Comparison of ENCODE assay signal across 8 cellular contexts in the genomic region with DNA sequence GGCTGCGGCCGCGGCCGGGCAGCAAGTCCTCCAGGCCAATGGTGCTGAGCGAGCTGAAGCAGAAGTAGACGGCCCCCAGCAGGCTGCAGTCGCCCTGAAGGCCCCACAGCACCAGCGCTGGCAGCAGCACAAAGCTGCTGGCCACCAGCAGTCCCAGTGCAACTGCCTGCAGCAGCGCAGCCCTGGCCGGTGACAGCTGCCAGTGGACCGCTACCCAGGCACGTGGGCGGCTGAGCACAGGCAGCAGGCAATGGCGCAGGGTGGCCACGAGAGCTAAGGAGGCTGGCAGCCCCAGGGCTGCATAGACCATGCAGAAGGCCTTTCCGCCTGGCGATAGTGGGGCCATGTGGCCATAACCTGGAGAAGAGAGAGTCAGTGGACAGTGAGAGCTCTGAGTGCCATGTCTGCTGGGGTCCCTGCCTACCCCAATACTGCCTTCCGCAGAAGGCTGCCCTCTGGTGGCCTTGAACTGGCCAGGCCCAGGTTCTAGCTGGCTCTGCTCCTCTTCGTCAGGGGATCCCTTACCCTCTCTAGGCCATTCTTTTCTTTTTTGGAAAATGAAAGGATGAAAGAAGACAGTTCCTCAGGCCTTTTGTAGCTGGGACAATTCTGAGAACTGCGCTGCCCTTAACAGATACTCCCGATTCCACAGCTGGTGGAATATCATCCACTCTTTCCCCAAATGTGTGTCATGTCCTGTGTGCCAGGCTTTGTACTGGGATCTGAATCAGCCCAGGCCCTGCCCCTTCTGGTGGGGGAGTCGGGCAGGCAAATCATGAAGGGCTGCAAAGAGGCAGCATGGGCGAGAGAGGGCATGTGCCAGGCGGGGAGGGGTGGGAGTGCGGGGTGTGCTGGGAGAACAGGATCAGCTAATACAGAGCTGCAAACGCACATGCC. TPM values are rescaled to one million over a fixed set of nuclear protein-coding genes. Genes with fewer than 3 reads are reported as not detected.
DNase-seq lines count a peak whose midpoint lies in the region; ATAC-seq and TF ChIP-seq lines count a peak whose summit lies in the region.

No MANE protein-coding gene starts in this region.

- H3K79me1 ChIP-seq in IMR-90 (ENCODE audit: low read depth in 1 of 2, low read length in 2 of 2): peaks cover 0 to 5% of the 10 kb centered on the region in 2 experiments; a peak in 1 of 4 replicates

- H4K5ac ChIP-seq in IMR-90 (ENCODE audit: low read depth, low read length): no peak overlapping the region

- no peak overlapping the region for H2BK20ac ChIP-seq in IMR-90 (ENCODE audit: low read depth, low read length)

- H2AK5ac ChIP-seq in IMR-90 (ENCODE audit: low read depth, low read length): no peak overlapping the region

- CTCF ChIA-PET in CD8-positive, alpha-beta T cell (lab: Charles Lee): interaction anchor here (0.7 to 4.9 kb wide), 30 partner anchors 9 to 278 kb away, joined by 3 to 98 read pairs (median 5); a partner anchor contains a TSS
- CTCF ChIA-PET in IMR-90 (lab: Yijun Ruan, JAX): interaction anchor here (0.7 to 1.7 kb wide), 4 partner anchors 10 to 53 kb away, joined by 3 to 9 read pairs (median 4); no protein-coding TSS in a partner anchor

- H3K4me3 ChIP-seq in CD8-positive, alpha-beta T cell (ENCODE audit: low read depth, low read length): no peak overlapping the region
- H3K4me3 ChIP-seq in IMR-90 (ENCODE audit: insufficient read depth, low read depth, low read length): no peak overlapping the region
- no peak overlapping the region for H3K4me3 ChIP-seq in psoas muscle

- peaks cover 18% of the 10 kb centered on the region for H3K36me3 ChIP-seq in CD8-positive, alpha-beta T cell (ENCODE audit: insufficient read depth, low read length)
- H3K36me3 ChIP-seq in IMR-90 (ENCODE audit: control insufficient read depth, insufficient read depth, low read length) (peaks cover 28% of the 10 kb centered on the region), psoas muscle (ENCODE audit: insufficient read depth in 1 of 2, low read depth in 1 of 2) (peaks cover 4 to 60% of the 10 kb centered on the region in 2 donors)

- H3K4me2 ChIP-seq in IMR-90 (ENCODE audit: low read depth, low read length): no peak overlapping the region

- WGBS in IMR-90 (ENCODE audit: extremely low coverage in 2 of 2, insufficient read length in 1 of 2), 2 experiments: 93% methylated on average over 18 of the region's 26 CpGs; no CpG with 5 or more reads in 1 of the 2 experiments
- 36 to 46% (median 37%) methylated on average over 26 of the region's 26 CpGs for WGBS in psoas muscle, 3 donors

- no peak overlapping the region for H3K23ac ChIP-seq in IMR-90 (ENCODE audit: low read depth, low read length)

- H3K4me3 Mint-ChIP-seq in CD8-positive, alpha-beta T cell: no peak overlapping the region

- POLR2A ChIA-PET in CD8-positive, alpha-beta T cell (lab: Charles Lee): interaction anchor here (1.1 to 3.6 kb wide), 6 partner anchors 17 to 53 kb away, joined by 4 to 21 read pairs (median 5); a partner anchor contains a TSS
- POLR2A ChIA-PET in IMR-90 (lab: Charles Lee; ENCODE audit: unreplicated experiment): interaction anchor here (0.6 kb wide), 1 partner anchor 91 kb away, joined by 4 read pairs; no protein-coding TSS in a partner anchor

- in situ Hi-C loops in IMR-90 (cut with MboI; ENCODE audit: low sequenced_read_pairs): no loop called here

- H4K20me1 ChIP-seq in IMR-90 (ENCODE audit: insufficient read depth, low read length): peaks cover 5% of the 10 kb centered on the region

- H3K9me1 ChIP-seq in IMR-90 (ENCODE audit: insufficient read depth, low read length): no peaks in the 10 kb centered on the region

- H2BK5ac ChIP-seq in IMR-90 (ENCODE audit: low read depth, low read length, poor library complexity, severe bottlenecking): no peak overlapping the region

- TF ChIP-seq RAD21 in IMR-90 (IDR thresholded peaks at IDR 0.05; ENCODE audit: low read length): peak; percentile 58

- H3K36me3 Mint-ChIP-seq in CD8-positive, alpha-beta T cell: peaks cover 30% of the 10 kb centered on the region

- TF ChIP-seq CTCF in CD8-positive, alpha-beta T cell (IDR thresholded peaks at IDR 0.05): peak; percentile 59
- peak; percentile 57 for TF ChIP-seq CTCF in IMR-90 (conservative IDR thresholded peaks at IDR 0.05; ENCODE audit: low read depth, low read length)
- peak; percentile 82 for TF ChIP-seq CTCF in psoas muscle (IDR thresholded peaks at IDR 0.05)

- H3K27me3 Mint-ChIP-seq in CD8-positive, alpha-beta T cell (ENCODE audit: low read depth): no peaks in the 10 kb centered on the region

- H3K9me3 Mint-ChIP-seq in CD8-positive, alpha-beta T cell: no peaks in the 10 kb centered on the region

- peaks cover 10% of the 10 kb centered on the region for H3K4me1 Mint-ChIP-seq in CD8-positive, alpha-beta T cell (ENCODE audit: low read depth)

- no peak overlapping the region for H3K27ac Mint-ChIP-seq in CD8-positive, alpha-beta T cell

- H2AK9ac ChIP-seq in IMR-90 (replicated peaks; ENCODE audit: low read depth, low read length, poor library complexity): peak overlapping the region; percentile 70

- no peak overlapping the region for H3K56ac ChIP-seq in IMR-90 (ENCODE audit: extremely low read depth, insufficient read depth, low read length)

- H2BK120ac ChIP-seq in IMR-90 (ENCODE audit: low read depth, low read length): no peak overlapping the region

- no peak overlapping the region for H3K14ac ChIP-seq in IMR-90 (replicated peaks; ENCODE audit: low read depth, low read length)

- H4K91ac ChIP-seq in IMR-90 (ENCODE audit: insufficient read depth, low read depth, low read length): no peak overlapping the region

- no peak overlapping the region for H3K9ac ChIP-seq in IMR-90 (ENCODE audit: low read depth, low read length)

- H2BK15ac ChIP-seq in IMR-90 (ENCODE audit: low read depth, low read length): no peak overlapping the region

- peak overlapping the region; percentile 21 for H2AFZ ChIP-seq in IMR-90 (replicated peaks; ENCODE audit: low read length, poor library complexity)

- BruUV-seq in IMR-90 (replicated peaks; lab: Mats Ljungman, UMichigan): no TSS peak

- no peak for TF ChIP-seq POLR2A in IMR-90 (IDR thresholded peaks at IDR 0.05; ENCODE audit: low read depth, low read length)

- peaks cover 12% of the 10 kb centered on the region for H3K4me1 ChIP-seq in CD8-positive, alpha-beta T cell (ENCODE audit: insufficient read depth, low read length)
- H3K4me1 ChIP-seq in IMR-90 (ENCODE audit: control insufficient read depth, insufficient read depth, low read length) (no peaks in the 10 kb centered on the region), psoas muscle (peaks cover 51% of the 10 kb centered on the region)

- no peak overlapping the region for H4K8ac ChIP-seq in IMR-90 (ENCODE audit: low read depth in 2 of 2, low read length in 2 of 2)

- H3K4ac ChIP-seq in IMR-90 (ENCODE audit: low read depth, low read length): no peak overlapping the region

- no peaks in the 10 kb centered on the region for H3K27me3 ChIP-seq in CD8-positive, alpha-beta T cell (ENCODE audit: insufficient read depth, low read length)
- H3K27me3 ChIP-seq in IMR-90 (ENCODE audit: control insufficient read depth, insufficient read depth, low read length) (no peaks in the 10 kb centered on the region), psoas muscle (ENCODE audit: insufficient read depth in 3 of 3, low read length in 2 of 3) (no peaks in the 10 kb centered on the region)

- no peak overlapping the region for H3K27ac ChIP-seq in CD8-positive, alpha-beta T cell (ENCODE audit: low read depth, low read length)
- H3K27ac ChIP-seq in IMR-90 (ENCODE audit: insufficient read depth, low read length): no peak overlapping the region
- peak overlapping the region; percentile 91 for H3K27ac ChIP-seq in psoas muscle

- dilution Hi-C loops in IMR-90 (cut with HindIII; ENCODE audit: low sequenced_read_pairs, unreplicated experiment): no loop called here

- no peak overlapping the region for H3K18ac ChIP-seq in IMR-90 (ENCODE audit: low read depth, low read length)

- intact Hi-C loops in CD8-positive, alpha-beta T cell (cut with DNase I, micrococcal nuclease): loop anchor here (1.0 kb wide), 1 partner anchor 53 kb away; no protein-coding TSS in a partner anchor
- intact Hi-C loops in IMR-90 (cut with micrococcal nuclease): no loop called here
- intact Hi-C loops in psoas muscle (cut with DNase I): loop anchor here (2.0 kb wide), 2 partner anchors 19 to 53 kb away; no protein-coding TSS in a partner anchor

- DNase-seq in CD8-positive, alpha-beta T cell: peak in 5 of 7 experiments; percentile 48 to 74 (median 64)
- DNase-seq in IMR-90 (no peak), germinal center (ENCODE audit: low spot score) (peak; percentile 48), psoas muscle (peak in 1 of 2 donors; percentile 87), NCI-H1694 treated with DMSO at 0.1 percent for 48 hours (lab: John Stamatoyannopoulos, UW) (no peak), NCI-H1417 treated with DMSO at 0.1 percent for 48 hours (lab: John Stamatoyannopoulos, UW) (no peak)
- DNase-seq in activated T-cell treated with anti-CD3 and anti-CD28 coated beads, Interleukin-2, amount 50 U/mL, for 48 hours: peak; percentile 56 to 65

- no peaks in the 10 kb centered on the region for H3K9me3 ChIP-seq in CD8-positive, alpha-beta T cell (ENCODE audit: low read length)
- H3K9me3 ChIP-seq in IMR-90 (ENCODE audit: control insufficient read depth, insufficient read depth, low read length): no peaks in the 10 kb centered on the region
- no peaks in the 10 kb centered on the region for H3K9me3 ChIP-seq in psoas muscle

- ATAC-seq in CD8-positive, alpha-beta T cell: peak; percentile 56
- peak; percentile 60 for ATAC-seq in IMR-90 (ENCODE audit: low read depth)
- peak; percentile 72 to 79 (median 74) for ATAC-seq in psoas muscle
- no peak for ATAC-seq in HG03565 (IDR thresholded peaks at IDR 0.05; ENCODE audit: unreplicated experiment)

RNA-seq across cellular contexts. Expression of a gene that starts 1.8 kb away (rescaled TPM):
- total RNA-seq in CD8-positive, alpha-beta T cell: 10 to 100 TPM in 1 of 2 experiments, 1 to 10 TPM in 1; 9.1 to 11.1 TPM
- total RNA-seq in IMR-90 (2012; rRNA removed) (not detected in 2 replicates), psoas muscle (under 1 TPM in 3 of 4 donors, not detected in 1; 0.19 to 0.56 (median 0.27) TPM)
- polyA plus RNA-seq in IMR-90 (2012; rRNA removed) (0.09 and 0.34 TPM in 2 replicates), psoas muscle (1 to 10 TPM in 1 of 3 donors, under 1 TPM in 2; 0.22 to 1.4 (median 0.99) TPM)
- 0.08 and 0.13 TPM in 2 replicates for polyA plus RNA-seq in IMR-90 (2012; cell fraction: cytosol; rRNA removed)
- polyA plus RNA-seq in IMR-90 (2012; cell fraction: nucleus; rRNA removed; ENCODE audit: low replicate concordance): 0.89 and 3.2 TPM in 2 replicates

RNA-seq across cellular contexts. Expression of a gene that starts 17.9 kb away (rescaled TPM):
- total RNA-seq in CD8-positive, alpha-beta T cell: 10 to 100 TPM; 64.7 to 65.1 TPM
- total RNA-seq in IMR-90 (2012; rRNA removed) (10.0 and 13.3 TPM in 2 replicates), psoas muscle (100 to 1,000 TPM; 208 to 345 (median 282) TPM)
- polyA plus RNA-seq in IMR-90 (2012; rRNA removed) (27.4 and 29.0 TPM in 2 replicates), psoas muscle (100 to 1,000 TPM; 114 to 177 (median 170) TPM)
- 13.2 and 27.4 TPM in 2 replicates for polyA plus RNA-seq in IMR-90 (2012; cell fraction: cytosol; rRNA removed)
- polyA plus RNA-seq in IMR-90 (2012; cell fraction: nucleus; rRNA removed; ENCODE audit: low replicate concordance): 82.3 and 155 TPM in 2 replicates

RNA-seq across cellular contexts. Expression of a gene that starts 20.3 kb away (rescaled TPM):
- 10 to 100 TPM; 56.6 to 65.7 TPM for total RNA-seq in CD8-positive, alpha-beta T cell
- 16.7 and 17.7 TPM in 2 replicates for total RNA-seq in IMR-90 (2012; rRNA removed)
- 37.5 and 52.0 TPM in 2 replicates for polyA plus RNA-seq in IMR-90 (2012; rRNA removed)
- polyA plus RNA-seq in IMR-90 (2012; cell fraction: cytosol; rRNA removed): 29.9 and 39.6 TPM in 2 replicates
- polyA plus RNA-seq in IMR-90 (2012; cell fraction: nucleus; rRNA removed; ENCODE audit: low replicate concordance): 57.5 and 129 TPM in 2 replicates
- total RNA-seq in psoas muscle: 10 to 100 TPM; 14.5 to 18.8 (median 16.8) TPM
- polyA plus RNA-seq in psoas muscle: 10 to 100 TPM in 2 of 3 donors, 1 to 10 TPM in 1; 8.8 to 13.9 (median 10.7) TPM

RNA-seq across cellular contexts. Expression of a gene that starts 21.4 kb away (rescaled TPM):
- total RNA-seq in CD8-positive, alpha-beta T cell: 10 to 100 TPM; 20.6 to 20.8 TPM
- total RNA-seq in IMR-90 (2012; rRNA removed): 12.0 and 14.2 TPM in 2 replicates
- polyA plus RNA-seq in IMR-90 (2012; rRNA removed): 65.5 and 86.6 TPM in 2 replicates
- 20.7 and 84.1 TPM in 2 replicates for polyA plus RNA-seq in IMR-90 (2012; cell fraction: cytosol; rRNA removed)
- 26.4 and 80.1 TPM in 2 replicates for polyA plus RNA-seq in IMR-90 (2012; cell fraction: nucleus; rRNA removed; ENCODE audit: low replicate concordance)
- total RNA-seq in psoas muscle: 100 to 1,000 TPM in 1 of 4 donors, 10 to 100 TPM in 3; 59.0 to 110 (median 66.9) TPM
- 100 to 1,000 TPM in 1 of 3 donors, 10 to 100 TPM in 2; 66.9 to 112 (median 67.4) TPM for polyA plus RNA-seq in psoas muscle

RNA-seq across cellular contexts. Expression of a gene that starts 21.8 kb away (rescaled TPM):
- total RNA-seq in CD8-positive, alpha-beta T cell: 10 to 100 TPM; 52.7 to 56.4 TPM
- total RNA-seq in IMR-90 (2012; rRNA removed): 5.6 and 5.8 TPM in 2 replicates
- polyA plus RNA-seq in IMR-90 (2012; rRNA removed): 33.2 and 40.4 TPM in 2 replicates
- 20.0 and 31.2 TPM in 2 replicates for polyA plus RNA-seq in IMR-90 (2012; cell fraction: cytosol; rRNA removed)
- 56.4 and 185 TPM in 2 replicates for polyA plus RNA-seq in IMR-90 (2012; cell fraction: nucleus; rRNA removed; ENCODE audit: low replicate concordance)
- total RNA-seq in psoas muscle: 10 to 100 TPM in 1 of 4 donors, 1 to 10 TPM in 3; 8.9 to 10.8 (median 9.7) TPM
- polyA plus RNA-seq in psoas muscle: 10 to 100 TPM in 2 of 3 donors, 1 to 10 TPM in 1; 6.5 to 15.5 (median 11.4) TPM

Comparison
In these comparisons a context has a peak if more than half of its experiments do, and no peak if none do; other contexts are left out.
1. DNase-seq: peak in CD8-positive, alpha-beta T cell (5 of 7), activated T-cell treated with anti-CD3 and anti-CD28 coated beads, Interleukin-2, amount 50 U/mL, for 48 hours (2 of 2) and germinal center (single experiment); none in IMR-90 (single experiment), NCI-H1694 treated with DMSO at 0.1 percent for 48 hours (single experiment) and NCI-H1417 treated with DMSO at 0.1 percent for 48 hours (single experiment).
2. RNA of a gene that starts 1.8 kb away (total RNA-seq): 9.1 to 11.1 TPM in CD8-positive, alpha-beta T cell; 0.19 to 0.56 TPM in psoas muscle and not detected in IMR-90; every median in the first group is over 4 times any median in the second.
3. Peak in every context shown above with its lines, with median percentiles within 50 percentile points of each other: CTCF ChIP-seq.